ENCODE assay signal across 1 cellular context in genomic region chr5:95669540-95669939, GRCh38.
TF ChIP-seq lines count a peak whose summit lies in the region.

No MANE protein-coding gene starts in this region.

TF ChIP-seq in SK-N-SH, 30 proteins besides CTCF, POLR2A, EP300 and RAD21 (continued from another document):
- TF ChIP-seq ZBTB33 (IDR thresholded peaks at IDR 0.05; ENCODE audit: borderline replicate concordance, low read depth) (no peak), SIN3A (IDR thresholded peaks at IDR 0.05; ENCODE audit: borderline replicate concordance, low read depth, low read length) (no peak), RFX5 (IDR thresholded peaks at IDR 0.05; ENCODE audit: low read length) (no peak), TAF1 (IDR thresholded peaks at IDR 0.05; ENCODE audit: borderline replicate concordance, low read depth, low read length) (no peak), TEAD4 (IDR thresholded peaks at IDR 0.05; ENCODE audit: borderline replicate concordance, insufficient read depth) (0 out of 2 replicates have a peak, but pooled peaks have one; percentile 49), ELF1 (IDR thresholded peaks at IDR 0.05) (no peak; the same call in 1 of the 2 replicates), TCF12 (IDR thresholded peaks at IDR 0.05) (peak; percentile 86), GATA2 (CRISPR knock-in tag; IDR thresholded peaks at IDR 0.05) (no peak), JUND (IDR thresholded peaks at IDR 0.05) (peak; percentile 63), YY1 (IDR thresholded peaks at IDR 0.05; ENCODE audit: low read depth) (peak; percentile 51; the same call in 1 of the 2 replicates), MAX (IDR thresholded peaks at IDR 0.05; ENCODE audit: low read depth) (peak; percentile 67)
